ENCODE assay signal across 1 cellular context in the genomic region with DNA sequence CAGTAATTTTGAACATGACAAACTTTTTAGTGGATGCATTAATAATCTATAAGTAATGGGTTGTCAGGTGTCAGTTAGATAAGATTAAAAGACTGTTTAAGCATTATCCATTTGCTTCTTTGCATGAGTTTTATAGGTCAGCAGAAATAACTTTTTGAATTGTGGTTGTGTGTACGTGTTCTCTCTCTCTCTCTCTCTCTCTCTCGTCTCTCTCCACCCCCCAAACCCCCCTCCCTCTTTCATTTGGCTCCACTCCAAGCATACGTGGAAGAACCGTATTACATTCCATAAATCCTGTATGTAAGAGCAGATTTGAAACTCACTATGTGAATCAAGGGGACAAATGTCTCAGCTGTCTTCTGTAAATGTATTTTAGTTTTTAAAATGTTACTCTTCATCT.
TF ChIP-seq lines count a peak whose summit lies in the region.

No MANE protein-coding gene starts in this region.

TF ChIP-seq in liver, 16 proteins besides CTCF, POLR2A, EP300 and RAD21 (continued from another document):
- TF ChIP-seq, protein P1, sequence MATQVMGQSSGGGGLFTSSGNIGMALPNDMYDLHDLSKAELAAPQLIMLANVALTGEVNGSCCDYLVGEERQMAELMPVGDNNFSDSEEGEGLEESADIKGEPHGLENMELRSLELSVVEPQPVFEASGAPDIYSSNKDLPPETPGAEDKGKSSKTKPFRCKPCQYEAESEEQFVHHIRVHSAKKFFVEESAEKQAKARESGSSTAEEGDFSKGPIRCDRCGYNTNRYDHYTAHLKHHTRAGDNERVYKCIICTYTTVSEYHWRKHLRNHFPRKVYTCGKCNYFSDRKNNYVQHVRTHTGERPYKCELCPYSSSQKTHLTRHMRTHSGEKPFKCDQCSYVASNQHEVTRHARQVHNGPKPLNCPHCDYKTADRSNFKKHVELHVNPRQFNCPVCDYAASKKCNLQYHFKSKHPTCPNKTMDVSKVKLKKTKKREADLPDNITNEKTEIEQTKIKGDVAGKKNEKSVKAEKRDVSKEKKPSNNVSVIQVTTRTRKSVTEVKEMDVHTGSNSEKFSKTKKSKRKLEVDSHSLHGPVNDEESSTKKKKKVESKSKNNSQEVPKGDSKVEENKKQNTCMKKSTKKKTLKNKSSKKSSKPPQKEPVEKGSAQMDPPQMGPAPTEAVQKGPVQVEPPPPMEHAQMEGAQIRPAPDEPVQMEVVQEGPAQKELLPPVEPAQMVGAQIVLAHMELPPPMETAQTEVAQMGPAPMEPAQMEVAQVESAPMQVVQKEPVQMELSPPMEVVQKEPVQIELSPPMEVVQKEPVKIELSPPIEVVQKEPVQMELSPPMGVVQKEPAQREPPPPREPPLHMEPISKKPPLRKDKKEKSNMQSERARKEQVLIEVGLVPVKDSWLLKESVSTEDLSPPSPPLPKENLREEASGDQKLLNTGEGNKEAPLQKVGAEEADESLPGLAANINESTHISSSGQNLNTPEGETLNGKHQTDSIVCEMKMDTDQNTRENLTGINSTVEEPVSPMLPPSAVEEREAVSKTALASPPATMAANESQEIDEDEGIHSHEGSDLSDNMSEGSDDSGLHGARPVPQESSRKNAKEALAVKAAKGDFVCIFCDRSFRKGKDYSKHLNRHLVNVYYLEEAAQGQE (IDR thresholded peaks at IDR 0.05): no peak
- no peak for TF ChIP-seq YY1 (IDR thresholded peaks at IDR 0.05)
- TF ChIP-seq NR2F2 (IDR thresholded peaks at IDR 0.05): no peak
